Comparison of ENCODE assay signal across 27 cellular contexts in the genomic region with DNA sequence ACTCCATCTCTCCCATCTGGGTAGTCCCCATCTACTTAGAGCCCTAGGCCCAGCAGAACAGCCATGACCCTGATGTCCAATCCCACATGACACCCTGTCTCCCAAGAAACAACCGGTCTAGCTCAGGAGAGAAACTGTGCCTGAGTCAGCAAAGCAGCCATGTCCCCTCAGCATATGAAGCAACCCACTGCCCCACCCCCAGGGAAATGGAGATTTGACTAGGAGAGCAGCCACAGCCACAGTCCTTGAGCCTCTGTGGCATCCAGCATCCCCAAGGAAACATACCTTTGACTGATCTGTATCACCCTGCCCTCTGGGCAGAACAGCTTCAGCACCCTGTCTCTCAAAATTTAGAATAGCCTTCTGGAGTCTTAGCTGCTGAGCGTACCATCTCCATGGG.
"Had no signal": no experiment of that assay in that cellular context is flagged by ENCODE, and none has a peak within 500 bp of the region (broad histone marks: within the 10 kb centered on the region; RNA-seq: fewer than 3 reads in every experiment).

No MANE protein-coding gene starts in this region.

- H3K4me3 ChIP-seq: adrenal gland, SJSA1 had no signal

- H3K36me3 ChIP-seq: adrenal gland, SJSA1 had no signal

- H3K27me3 ChIP-seq: adrenal gland, SJSA1 had no signal

- H3K27me3 Mint-ChIP-seq: activated naive CD8-positive, alpha-beta T cell treated with anti-CD3 and anti-CD28 coated beads, Interleukin-2, amount 10 ng/mL, durations not matched to agents 7 days and 5 days had no signal

- H3K9me3 ChIP-seq: adrenal gland, SJSA1 had no signal

- H3K36me3 Mint-ChIP-seq: activated naive CD8-positive, alpha-beta T cell treated with anti-CD3 and anti-CD28 coated beads, Interleukin-2, amount 10 ng/mL, durations not matched to agents 7 days and 5 days had no signal

- ATAC-seq: activated CD8-positive, alpha-beta T cell treated with anti-CD3 and anti-CD28 coated beads, Interleukin-2, amount 10 ng/mL, durations not matched to agents 7 days and 5 days; Panc1; SK-N-SH treated with all-trans-retinoic acid at 6 μM for 48 hours had no signal

- DNase-seq: activated CD4-positive, alpha-beta T cell treated with anti-CD3 and anti-CD28 coated beads for 48 hours; activated CD4-positive, alpha-beta T cell treated with anti-CD3 and anti-CD28 coated beads, Interleukin-2, amount 50 U/mL, for 4 hours; activated CD4-positive, CD25-positive, alpha-beta regulatory T cell treated with anti-CD3 and anti-CD28 coated beads, Interleukin-2, amount 50 U/mL, for 72 hours; activated CD8-positive, alpha-beta memory T cell treated with anti-CD3 and anti-CD28 coated beads, Interleukin-2, amount 50 U/mL, for 48 hours; activated CD8-positive, alpha-beta T cell treated with anti-CD3 and anti-CD28 coated beads, Interleukin-2, amount 10 ng/mL, durations not matched to agents 7 days and 5 days; activated naive CD4-positive, alpha-beta T cell treated with anti-CD3 and anti-CD28 coated beads, Interleukin-2, amount 50 U/mL, for 16 hours; activated naive CD8-positive, alpha-beta T cell treated with anti-CD3 and anti-CD28 coated beads, Interleukin-2, amount 10 ng/mL, durations not matched to agents 7 days and 5 days; activated T-cell treated with anti-CD3 and anti-CD28 coated beads, Interleukin-2, amount 50 U/mL, for 1 hour; adrenal gland; anterior cingulate cortex; Karpas-422; MM.1S; NCI-H1105; NCI-H1436; NCI-H1694 treated with DMSO at 0.1 percent for 48 hours; NCI-H2081; NCI-H2171 treated with DMSO at 0.1 percent for 48 hours; NCI-H226; NCI-H526; NCI-H82; OCI-M1; SHP77 had no signal

- H3K27ac ChIP-seq: adrenal gland, RWPE1, SJSA1 had no signal

- H3K27ac Mint-ChIP-seq: activated CD8-positive, alpha-beta T cell treated with anti-CD3 and anti-CD28 coated beads, Interleukin-2, amount 10 ng/mL, durations not matched to agents 7 days and 5 days; activated naive CD8-positive, alpha-beta T cell treated with anti-CD3 and anti-CD28 coated beads, Interleukin-2, amount 10 ng/mL, durations not matched to agents 7 days and 5 days; T-helper 1 cell treated with Interleukin-12 subunit alpha and Interleukin-12 subunit beta and Interleukin-4 antibody, amounts not matched to agents 30 μg/mL and 1 μg/mL, for 36 hours had no signal

- H3K4me1 Mint-ChIP-seq: activated naive CD8-positive, alpha-beta T cell treated with anti-CD3 and anti-CD28 coated beads, Interleukin-2, amount 10 ng/mL, durations not matched to agents 7 days and 5 days had no signal

- H3K4me3 Mint-ChIP-seq: activated CD8-positive, alpha-beta T cell treated with anti-CD3 and anti-CD28 coated beads, Interleukin-2, amount 10 ng/mL, durations not matched to agents 7 days and 5 days; activated naive CD8-positive, alpha-beta T cell treated with anti-CD3 and anti-CD28 coated beads, Interleukin-2, amount 10 ng/mL, durations not matched to agents 7 days and 5 days; T-helper 1 cell treated with Interleukin-12 subunit alpha and Interleukin-12 subunit beta and Interleukin-4 antibody, amounts not matched to agents 30 μg/mL and 1 μg/mL, for 36 hours had no signal

- H3K4me1 ChIP-seq: adrenal gland, SJSA1 had no signal
